ENCODE assay signal across 29 cellular contexts in genomic region chr7:51666751-51667150, GRCh38.
DNase-seq lines count a peak whose midpoint lies in the region; ATAC-seq and TF ChIP-seq lines count a peak whose summit lies in the region.
"Had no signal": no experiment of that assay in that cellular context is flagged by ENCODE, and none has a peak within 500 bp of the region (broad histone marks: within the 10 kb centered on the region; RNA-seq: fewer than 3 reads in every experiment).

No MANE protein-coding gene starts in this region.

- TF ChIP-seq CTCF in OCI-LY1 (IDR thresholded peaks at IDR 0.05; ENCODE audit: low read length) (peak; percentile 39; the same call in 1 of the 2 replicates), hepatocyte (IDR thresholded peaks at IDR 0.05; ENCODE audit: poor library complexity) (peak; percentile 50)

- no peak overlapping the region for H3K4me2 ChIP-seq in OCI-LY1 (ENCODE audit: low read length)
- H3K4me2 ChIP-seq in hepatocyte: peak overlapping the region; percentile 51

- H3K9me2 ChIP-seq in OCI-LY1 (ENCODE audit: low read depth, low read length) (no peaks in the 10 kb centered on the region), hepatocyte (replicated peaks; ENCODE audit: insufficient read depth) (no peaks in the 10 kb centered on the region)

- H3K27me3 ChIP-seq in OCI-LY1 (ENCODE audit: insufficient read depth, low read length): 0 out of 2 replicates have a peak, but pooled peaks cover 4% of the 10 kb centered on the region
- H3K27me3 ChIP-seq in hepatocyte: no peaks in the 10 kb centered on the region
- H3K27me3 ChIP-seq in SJCRH30: no peaks in the 10 kb centered on the region
- H3K27me3 ChIP-seq: colonic mucosa, neutrophil, sigmoid colon, suprapubic skin had no signal

- no peaks in the 10 kb centered on the region for H3K4me1 ChIP-seq in OCI-LY1 (ENCODE audit: insufficient read depth, low read length, severe bottlenecking)
- H3K4me1 ChIP-seq in hepatocyte (ENCODE audit: insufficient read depth): no peaks in the 10 kb centered on the region
- H3K4me1 ChIP-seq in SJCRH30: no peaks in the 10 kb centered on the region
- H3K4me1 ChIP-seq: colonic mucosa, psoas muscle, suprapubic skin had no signal

- H3F3A ChIP-seq in OCI-LY1 (ENCODE audit: insufficient read depth, low read length): no peaks in the 10 kb centered on the region

- H3K36me3 ChIP-seq in OCI-LY1 (ENCODE audit: insufficient read depth, low read length) (no peaks in the 10 kb centered on the region), hepatocyte (replicated peaks; ENCODE audit: insufficient read depth, low read depth) (no peaks in the 10 kb centered on the region), SJCRH30 (no peaks in the 10 kb centered on the region)
- H3K36me3 ChIP-seq: colonic mucosa, neutrophil, sigmoid colon, suprapubic skin had no signal

- H4K20me1 ChIP-seq in OCI-LY1 (ENCODE audit: insufficient read depth, low read length) (no peaks in the 10 kb centered on the region), hepatocyte (ENCODE audit: insufficient read depth, poor library complexity, severe bottlenecking) (no peaks in the 10 kb centered on the region)

- 30% methylated on average over 5 of the region's 5 CpGs for WGBS in hepatocyte (ENCODE audit: low lambda C conversion rate, missing lambda C conversion rate)

- ATAC-seq in GM18858 (IDR thresholded peaks at IDR 0.05; ENCODE audit: unreplicated experiment): no peak
- ATAC-seq: activated CD8-positive, alpha-beta T cell treated with anti-CD3 and anti-CD28 coated beads for 36 hours; activated T-helper 17 cell treated with anti-CD3 and anti-CD28 coated beads, Interleukin-2, amount 50 U/mL, for 72 hours; psoas muscle; stimulated activated naive B cell treated with anti-CD40 and anti-IgM and Interleukin-4, amounts not matched to agents 10 μg/mL and 1 μg/mL and 100 μg/mL, for 72 hours had no signal

- H2AFZ ChIP-seq in OCI-LY1 (ENCODE audit: low read length): no peak overlapping the region
- H2AFZ ChIP-seq in hepatocyte: no peak overlapping the region
- H2AFZ ChIP-seq: GM23248 had no signal

- H3K9me3 ChIP-seq in OCI-LY1 (ENCODE audit: low read length) (no peaks in the 10 kb centered on the region), hepatocyte (ENCODE audit: low read depth) (no peaks in the 10 kb centered on the region), SJCRH30 (replicated peaks) (no peaks in the 10 kb centered on the region)
- H3K9me3 ChIP-seq: colonic mucosa, neutrophil, psoas muscle, sigmoid colon, suprapubic skin had no signal

- H3K4me3 ChIP-seq in OCI-LY1 (ENCODE audit: low read depth, low read length, poor library complexity, severe bottlenecking): no peak overlapping the region
- H3K4me3 ChIP-seq in hepatocyte: no peak overlapping the region
- no peak overlapping the region for H3K4me3 ChIP-seq in SJCRH30
- H3K4me3 ChIP-seq: colonic mucosa, GM23248, psoas muscle, sigmoid colon, suprapubic skin had no signal

- H3K79me2 ChIP-seq in OCI-LY1 (ENCODE audit: insufficient read depth, low read length) (no peaks in the 10 kb centered on the region), hepatocyte (no peaks in the 10 kb centered on the region)

- no peak overlapping the region for H3K9ac ChIP-seq in OCI-LY1 (ENCODE audit: low read length)
- H3K9ac ChIP-seq: GM23248 had no signal

- DNase-seq in NCI-H2029 treated with DMSO at 0.1 percent for 48 hours (lab: John Stamatoyannopoulos, UW): peak; percentile 3
- DNase-seq in NCI-H2029 (lab: John Stamatoyannopoulos, UW): no peak
- DNase-seq in hepatocyte (ENCODE audit: low spot score): no peak
- DNase-seq in superior temporal gyrus (ENCODE audit: extremely low spot score): peak; percentile 61
- DNase-seq in effector CD8-positive, alpha-beta T cell (lab: John Stamatoyannopoulos, UW): no peak
- no peak for DNase-seq in SJCRH30
- DNase-seq: activated CD8-positive, alpha-beta T cell treated with anti-CD3 and anti-CD28 coated beads for 36 hours; activated naive CD4-positive, alpha-beta T cell treated with anti-CD3 and anti-CD28 coated beads, Interleukin-2, amount 50 U/mL, for 16 hours; amygdala; CD4-positive, CD25-positive, alpha-beta regulatory T cell; colonic mucosa; effector memory CD4-positive, alpha-beta T cell; EL; erythroblast; GM23248; IMR-90; mammary epithelial cell; NCI-H1092; NCI-H1930; psoas muscle; sigmoid colon; stimulated activated CD4-positive, alpha-beta T cell treated with anti-CD3 and anti-CD28 coated beads, Interleukin-4, amount 100 ng/mL, for 4 hours; stimulated activated naive B cell treated with anti-CD40 and anti-IgM and Interleukin-4, amounts not matched to agents 10 μg/mL and 1 μg/mL and 100 μg/mL, for 72 hours had no signal

- H3K27ac ChIP-seq in OCI-LY1 (ENCODE audit: low read depth, low read length, poor library complexity, severe bottlenecking): no peak overlapping the region
- no peak overlapping the region for H3K27ac ChIP-seq in hepatocyte
- no peak overlapping the region for H3K27ac ChIP-seq in SJCRH30
- H3K27ac ChIP-seq: 22Rv1, colonic mucosa, GM23248, neutrophil, psoas muscle, sigmoid colon, suprapubic skin had no signal

Comparison
In these comparisons a context has a peak if more than half of its experiments do, and no peak if none do; other contexts are left out.
1. DNase-seq: peak in NCI-H2029 treated with DMSO at 0.1 percent for 48 hours (single experiment) and superior temporal gyrus (single experiment); none in NCI-H2029 (single experiment), hepatocyte (single experiment), effector CD8-positive, alpha-beta T cell (single experiment) and SJCRH30 (0 of 2).